Comparison of ENCODE assay signal across 19 cellular contexts in genomic region chr15:75371901-75372688, GRCh38.
"Had no signal": no experiment of that assay in that cellular context is flagged by ENCODE, and none has a peak within 500 bp of the region (broad histone marks: within the 10 kb centered on the region; RNA-seq: fewer than 3 reads in every experiment).

No MANE protein-coding gene starts in this region.

- H3K27me3 Mint-ChIP-seq: activated CD4-positive, alpha-beta T cell treated with anti-CD3 and anti-CD28 coated beads for 36 hours; activated naive CD8-positive, alpha-beta T cell treated with anti-CD3 and anti-CD28 coated beads, Interleukin-2, amount 10 ng/mL, durations not matched to agents 7 days and 5 days; central memory CD8-positive, alpha-beta T cell; effector memory CD8-positive, alpha-beta T cell; naive thymus-derived CD4-positive, alpha-beta T cell; stimulated activated naive B cell treated with anti-CD40 and anti-IgM and Interleukin-4, amounts not matched to agents 10 μg/mL and 1 μg/mL and 100 μg/mL, for 72 hours had no signal

- H3K27ac ChIP-seq: breast epithelium, dorsolateral prefrontal cortex, heart right ventricle, lower lobe of right lung, testis, upper lobe of left lung had no signal

- H3K27ac Mint-ChIP-seq: activated CD4-positive, alpha-beta T cell treated with anti-CD3 and anti-CD28 coated beads for 36 hours had no signal

- H3K4me3 Mint-ChIP-seq: activated CD4-positive, alpha-beta T cell treated with anti-CD3 and anti-CD28 coated beads for 36 hours; activated naive CD8-positive, alpha-beta T cell treated with anti-CD3 and anti-CD28 coated beads, Interleukin-2, amount 10 ng/mL, durations not matched to agents 7 days and 5 days; central memory CD8-positive, alpha-beta T cell; effector memory CD8-positive, alpha-beta T cell; naive thymus-derived CD4-positive, alpha-beta T cell; stimulated activated naive B cell treated with anti-CD40 and anti-IgM and Interleukin-4, amounts not matched to agents 10 μg/mL and 1 μg/mL and 100 μg/mL, for 72 hours had no signal

- H3K27me3 ChIP-seq: breast epithelium, dorsolateral prefrontal cortex, heart right ventricle, testis, upper lobe of left lung had no signal

- ATAC-seq: activated CD4-positive, alpha-beta T cell treated with anti-CD3 and anti-CD28 coated beads for 36 hours; effector memory CD8-positive, alpha-beta T cell; heart right ventricle; lower lobe of right lung; naive thymus-derived CD4-positive, alpha-beta T cell; sciatic nerve; SK-N-SH treated with all-trans-retinoic acid at 6 μM for 48 hours; stimulated activated naive B cell treated with anti-CD40 and anti-IgM and Interleukin-4, amounts not matched to agents 10 μg/mL and 1 μg/mL and 100 μg/mL, for 72 hours had no signal

- H3K9me3 ChIP-seq: breast epithelium, heart right ventricle, lower lobe of right lung, testis, upper lobe of left lung had no signal

- H3K4me3 ChIP-seq: breast epithelium, dorsolateral prefrontal cortex, heart right ventricle, lower lobe of right lung, testis, upper lobe of left lung had no signal

- H3K9me3 Mint-ChIP-seq: activated naive CD8-positive, alpha-beta T cell treated with anti-CD3 and anti-CD28 coated beads, Interleukin-2, amount 10 ng/mL, durations not matched to agents 7 days and 5 days; central memory CD8-positive, alpha-beta T cell; effector memory CD8-positive, alpha-beta T cell; stimulated activated naive B cell treated with anti-CD40 and anti-IgM and Interleukin-4, amounts not matched to agents 10 μg/mL and 1 μg/mL and 100 μg/mL, for 72 hours had no signal

- DNase-seq: activated CD4-positive, alpha-beta T cell treated with anti-CD3 and anti-CD28 coated beads for 36 hours; activated CD4-positive, alpha-beta T cell treated with anti-CD3 and anti-CD28 coated beads, Interleukin-2, amount 50 U/mL, for 4 hours; activated effector memory CD4-positive, alpha-beta T cell treated with anti-CD3 and anti-CD28 coated beads, Interleukin-2, amount 50 U/mL, for 16 hours; activated naive CD8-positive, alpha-beta T cell treated with anti-CD3 and anti-CD28 coated beads, Interleukin-2, amount 10 ng/mL, durations not matched to agents 7 days and 5 days; amniotic stem cell; dorsolateral prefrontal cortex; effector memory CD8-positive, alpha-beta T cell; heart right ventricle; kidney; lower lobe of right lung; small intestine; stimulated activated naive B cell treated with anti-CD40 and anti-IgM and Interleukin-4, amounts not matched to agents 10 μg/mL and 1 μg/mL and 100 μg/mL, for 72 hours; testis; upper lobe of left lung had no signal
